Comparison of ENCODE assay signal across 22 cellular contexts in the genomic region with DNA sequence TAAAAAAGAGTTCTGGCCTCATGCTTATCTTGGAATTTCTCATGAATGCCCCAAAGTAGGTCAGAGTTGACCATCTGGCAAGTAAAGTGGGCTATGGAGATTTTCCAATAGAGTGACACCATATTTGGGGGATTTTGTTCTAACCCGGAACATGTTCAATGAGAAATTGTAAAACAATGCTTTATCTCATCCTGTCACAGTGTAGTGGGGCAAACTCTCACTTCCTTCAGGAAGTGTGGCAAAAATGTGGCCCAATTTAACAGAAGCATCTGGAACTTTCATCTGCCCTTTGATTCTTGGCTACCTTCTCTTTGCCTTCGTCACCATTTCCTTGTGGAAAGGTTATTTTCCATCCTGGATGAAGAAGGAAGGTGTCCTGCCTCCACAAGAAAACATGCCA.
"Had no signal": no experiment of that assay in that cellular context is flagged by ENCODE, and none has a peak within 500 bp of the region (broad histone marks: within the 10 kb centered on the region; RNA-seq: fewer than 3 reads in every experiment).

No MANE protein-coding gene starts in this region.

- H3K27ac Mint-ChIP-seq: activated B cell treated with CpG ODN at 0.5 μM for 24 hours; activated CD4-positive, alpha-beta T cell treated with anti-CD3 and anti-CD28 coated beads, Interleukin-2, amount 10 ng/mL, durations not matched to agents 24 days and 14 days; activated naive CD8-positive, alpha-beta T cell treated with anti-CD3 and anti-CD28 coated beads for 36 hours; immature natural killer cell; naive thymus-derived CD8-positive, alpha-beta T cell; type B pancreatic cell had no signal

- H3K9me3 Mint-ChIP-seq: activated B cell treated with CpG ODN at 0.5 μM for 24 hours; activated naive CD8-positive, alpha-beta T cell treated with anti-CD3 and anti-CD28 coated beads for 36 hours had no signal

- H3K4me3 ChIP-seq: body of pancreas, coronary artery, pancreas, SJCRH30, skin epidermis had no signal

- H3K4me3 Mint-ChIP-seq: activated B cell treated with CpG ODN at 0.5 μM for 24 hours; activated CD4-positive, alpha-beta T cell treated with anti-CD3 and anti-CD28 coated beads, Interleukin-2, amount 10 ng/mL, durations not matched to agents 24 days and 14 days; activated naive CD8-positive, alpha-beta T cell treated with anti-CD3 and anti-CD28 coated beads for 36 hours; central memory CD8-positive, alpha-beta T cell; immature natural killer cell; naive thymus-derived CD8-positive, alpha-beta T cell; type B pancreatic cell had no signal

- ATAC-seq: body of pancreas; naive thymus-derived CD8-positive, alpha-beta T cell; pancreas had no signal

- H3K36me3 ChIP-seq: SJCRH30 had no signal

- H3K9me3 ChIP-seq: body of pancreas, pancreas, SJCRH30 had no signal

- H3K27me3 Mint-ChIP-seq: activated B cell treated with CpG ODN at 0.5 μM for 24 hours; activated CD4-positive, alpha-beta T cell treated with anti-CD3 and anti-CD28 coated beads, Interleukin-2, amount 10 ng/mL, durations not matched to agents 24 days and 14 days; activated naive CD8-positive, alpha-beta T cell treated with anti-CD3 and anti-CD28 coated beads for 36 hours; central memory CD8-positive, alpha-beta T cell had no signal

- H3K36me3 Mint-ChIP-seq: activated naive CD8-positive, alpha-beta T cell treated with anti-CD3 and anti-CD28 coated beads for 36 hours; naive thymus-derived CD8-positive, alpha-beta T cell had no signal

- DNase-seq: activated B cell treated with CpG ODN at 0.5 μM for 24 hours; activated CD4-positive, alpha-beta T cell treated with anti-CD3 and anti-CD28 coated beads, Interleukin-2, amount 10 ng/mL, durations not matched to agents 24 days and 14 days; activated CD8-positive, alpha-beta memory T cell treated with anti-CD3 and anti-CD28 coated beads, Interleukin-2, amount 50 U/mL, for 48 hours; activated naive CD8-positive, alpha-beta T cell treated with anti-CD3 and anti-CD28 coated beads for 36 hours; amygdala; body of pancreas; effector memory CD4-positive, alpha-beta T cell; immature natural killer cell; mammary epithelial cell; naive thymus-derived CD8-positive, alpha-beta T cell; pancreas; retina; SJCRH30; stimulated activated CD4-positive, alpha-beta T cell treated with anti-CD3 and anti-CD28 coated beads, Interleukin-4, amount 100 ng/mL, for 24 hours; stimulated activated CD8-positive, alpha-beta memory T cell treated with anti-CD3 and anti-CD28 coated beads, Interleukin-4, amount 100 ng/mL, for 48 hours; stimulated activated naive CD4-positive, alpha-beta T cell treated with Interleukin-2 at 50 U/mL for 16 hours; T-helper 2 cell had no signal

- H3K4me1 Mint-ChIP-seq: activated B cell treated with CpG ODN at 0.5 μM for 24 hours; activated CD4-positive, alpha-beta T cell treated with anti-CD3 and anti-CD28 coated beads, Interleukin-2, amount 10 ng/mL, durations not matched to agents 24 days and 14 days; activated naive CD8-positive, alpha-beta T cell treated with anti-CD3 and anti-CD28 coated beads for 36 hours; central memory CD8-positive, alpha-beta T cell; immature natural killer cell; naive thymus-derived CD8-positive, alpha-beta T cell had no signal

- H3K27ac ChIP-seq: coronary artery, epithelial cell of prostate, SJCRH30 had no signal

- H3K27me3 ChIP-seq: body of pancreas, pancreas, SJCRH30 had no signal
